23 cellular contexts compared by ENCODE assay signal in genomic region chr9:136049451-136050265, GRCh38. TPM values are rescaled to one million over a fixed set of nuclear protein-coding genes. Genes with fewer than 3 reads are reported as not detected.
DNase-seq lines count a peak whose midpoint lies in the region; ATAC-seq, FAIRE-seq and TF ChIP-seq lines count a peak whose summit lies in the region.
"Had no signal": no experiment of that assay in that cellular context is flagged by ENCODE, and none has a peak within 500 bp of the region (broad histone marks: within the 10 kb centered on the region; RNA-seq: fewer than 3 reads in every experiment).

No MANE protein-coding gene starts in this region.

- no peak for TF ChIP-seq POLR2A in HepG2 (IDR thresholded peaks at IDR 0.05; ENCODE audit: insufficient read depth in 1 of 2, low read depth in 2 of 2, low read length in 2 of 2)

- POLR2A ChIA-PET in RWPE1 (lab: Yijun Ruan, JAX; ENCODE audit: low non-redundant PET) (no interaction called here), HepG2 (lab: Yijun Ruan, JAX) (no interaction called here)
- POLR2A ChIA-PET in CD4-positive, alpha-beta T cell (lab: Charles Lee), result no interaction called here

- ATAC-seq in HepG2, result no peak
- no peak for ATAC-seq in CD4-positive, alpha-beta T cell (ENCODE audit: poor library complexity)
- ATAC-seq: activated CD4-positive, alpha-beta T cell treated with anti-CD3 and anti-CD28 coated beads for 36 hours; activated naive CD4-positive, alpha-beta T cell treated with anti-CD3 and anti-CD28 coated beads, Interleukin-2, amount 50 U/mL, for 72 hours had no signal

- H3K4me3 ChIP-seq in HepG2 (replicated peaks in 1 of 3; ENCODE audit: insufficient read depth in 1 of 3, low read depth in 2 of 3, low read length in 3 of 3), result no peak overlapping the region

- H2AFZ ChIP-seq in HepG2 (ENCODE audit: low read length), result no peak overlapping the region

- in situ Hi-C loops in HepG2 (cut with HindIII; ENCODE audit: extremely low pct_ligation_motif_present, low pct_unique_long_range_greater_than_20kb), result no loop called here

- H3K4me1 Mint-ChIP-seq in activated naive CD8-positive, alpha-beta T cell (ENCODE audit: low read depth), result peaks cover 5% of the 10 kb centered on the region
- peaks cover 7% of the 10 kb centered on the region for H3K4me1 Mint-ChIP-seq in activated naive CD8-positive, alpha-beta T cell treated with anti-CD3 and anti-CD28 coated beads for 36 hours
- peaks cover 6% of the 10 kb centered on the region for H3K4me1 Mint-ChIP-seq in type B pancreatic cell (ENCODE audit: unreplicated experiment)
- H3K4me1 Mint-ChIP-seq in CD4-positive, alpha-beta T cell (ENCODE audit: low read depth), result peaks cover 11% of the 10 kb centered on the region

- H3K9ac ChIP-seq in HepG2 (ENCODE audit: insufficient read depth, low read depth, low read length), result no peak overlapping the region

- peaks cover 25% of the 10 kb centered on the region for H3K4me1 ChIP-seq in HepG2 (ENCODE audit: insufficient read depth, low read length)

- no peaks in the 10 kb centered on the region for H3K9me3 ChIP-seq in HepG2 (ENCODE audit: low read length)
- H3K9me3 ChIP-seq in CD4-positive, alpha-beta T cell (ENCODE audit: control insufficient read depth, low read length), result no peaks in the 10 kb centered on the region
- H3K9me3 ChIP-seq: Caco-2, SJCRH30, tibial artery had no signal

- DNase-seq in activated naive CD8-positive, alpha-beta T cell treated with anti-CD3 and anti-CD28 coated beads for 36 hours, result no peak
- DNase-seq in RWPE1 (ENCODE audit: low spot score), result no peak
- DNase-seq in HepG2 (ENCODE audit: low spot score), result no peak
- DNase-seq in type B pancreatic cell (ENCODE audit: extremely low spot score, unreplicated experiment), result peak; percentile 67
- DNase-seq in hypothalamus (lab: John Stamatoyannopoulos, UW), result no peak
- DNase-seq in GOT3 (lab: John Stamatoyannopoulos, UW), result no peak
- no peak for DNase-seq in CD4-positive, alpha-beta T cell
- DNase-seq: activated CD4-positive, alpha-beta T cell treated with anti-CD3 and anti-CD28 coated beads for 36 hours; Caco-2; central memory CD4-positive, alpha-beta T cell; foreskin fibroblast; Kasumi-1; NCI-H1417 treated with DMSO at 0.1 percent for 48 hours; SJCRH30; stimulated activated CD4-positive, alpha-beta T cell treated with anti-CD3 and anti-CD28 coated beads, Interleukin-2, amount 100 ng/mL, for 48 hours; stimulated activated CD8-positive, alpha-beta memory T cell treated with anti-CD3 and anti-CD28 coated beads, Interleukin-4, amount 100 ng/mL, for 48 hours; T-helper 9 cell had no signal

- no peak for TF ChIP-seq EP300 in HepG2 (IDR thresholded peaks at IDR 0.05; ENCODE audit: low read depth in 2 of 2, low read length in 2 of 2)
- TF ChIP-seq EP300 in HepG2 (CRISPR knock-in tag; IDR thresholded peaks at IDR 0.05; ENCODE audit: borderline replicate concordance), result no peak

- H3K27ac Mint-ChIP-seq in activated naive CD8-positive, alpha-beta T cell, result no peak overlapping the region
- no peak overlapping the region for H3K27ac Mint-ChIP-seq in activated naive CD8-positive, alpha-beta T cell treated with anti-CD3 and anti-CD28 coated beads for 36 hours
- H3K27ac Mint-ChIP-seq in type B pancreatic cell, result no peak overlapping the region
- H3K27ac Mint-ChIP-seq in CD4-positive, alpha-beta T cell, result no peak overlapping the region
- H3K27ac Mint-ChIP-seq: activated CD4-positive, alpha-beta T cell treated with anti-CD3 and anti-CD28 coated beads for 36 hours; activated naive CD4-positive, alpha-beta T cell treated with anti-CD3 and anti-CD28 coated beads, Interleukin-2, amount 50 U/mL, for 72 hours had no signal

- intact Hi-C loops in HepG2 (cut with micrococcal nuclease; ENCODE audit: unreplicated experiment), result loop anchor here (5.0 kb wide), 3 partner anchors 37 to 57 kb away; no protein-coding TSS in a partner anchor
- intact Hi-C loops in CD4-positive, alpha-beta T cell (cut with DNase I, micrococcal nuclease), result no loop called here

- no peaks in the 10 kb centered on the region for H3K9me3 Mint-ChIP-seq in activated naive CD8-positive, alpha-beta T cell (ENCODE audit: low read depth)
- H3K9me3 Mint-ChIP-seq in activated naive CD8-positive, alpha-beta T cell treated with anti-CD3 and anti-CD28 coated beads for 36 hours, result no peaks in the 10 kb centered on the region
- H3K9me3 Mint-ChIP-seq in type B pancreatic cell, result no peaks in the 10 kb centered on the region
- H3K9me3 Mint-ChIP-seq in CD4-positive, alpha-beta T cell, result no peaks in the 10 kb centered on the region
- H3K9me3 Mint-ChIP-seq: activated naive CD4-positive, alpha-beta T cell treated with anti-CD3 and anti-CD28 coated beads, Interleukin-2, amount 50 U/mL, for 72 hours; neural crest cell had no signal

- 97% methylated on average over 23 of the region's 65 CpGs for WGBS in HepG2 (ENCODE audit: low lambda C conversion rate)

- CTCF ChIA-PET in RWPE1 (lab: Yijun Ruan, JAX), result interaction anchor here (0.6 kb wide), 2 partner anchors 233 to 263 kb away, joined by 3 to 5 read pairs; no protein-coding TSS in a partner anchor
- CTCF ChIA-PET in HepG2 (lab: Yijun Ruan, JAX; ENCODE audit: low intra/inter-chr PET ratio, low total read pairs), result no interaction called here
- CTCF ChIA-PET in CD4-positive, alpha-beta T cell (lab: Charles Lee), result no interaction called here

- no peak for TF ChIP-seq CTCF in RWPE1 (conservative IDR thresholded peaks at IDR 0.05; ENCODE audit: low read depth)
- TF ChIP-seq CTCF in HepG2 (CRISPR knock-in tag; IDR thresholded peaks at IDR 0.05), result no peak
- TF ChIP-seq CTCF in type B pancreatic cell (conservative IDR thresholded peaks at IDR 0.05), result no peak
- no peak for TF ChIP-seq CTCF in CD4-positive, alpha-beta T cell (IDR thresholded peaks at IDR 0.05)

- peaks cover 3% of the 10 kb centered on the region for H3K27me3 Mint-ChIP-seq in activated naive CD8-positive, alpha-beta T cell
- peaks cover 12% of the 10 kb centered on the region for H3K27me3 Mint-ChIP-seq in activated naive CD8-positive, alpha-beta T cell treated with anti-CD3 and anti-CD28 coated beads for 36 hours
- no peaks in the 10 kb centered on the region for H3K27me3 Mint-ChIP-seq in type B pancreatic cell
- peaks cover 10% of the 10 kb centered on the region for H3K27me3 Mint-ChIP-seq in CD4-positive, alpha-beta T cell

- FAIRE-seq in HepG2 (lab: Jason Lieb, UNC), result no peak
- FAIRE-seq: A204.1 had no signal

- H3K36me3 ChIP-seq in HepG2 (replicated peaks in 1 of 2; ENCODE audit: control insufficient read depth in 1 of 2, insufficient read depth in 2 of 2, low read length in 2 of 2), result peaks cover 14 to 40% of the 10 kb centered on the region in 2 experiments; a peak in 3 of 5 replicates
- H3K36me3 ChIP-seq: SJCRH30 had no signal

- H3K27me3 ChIP-seq in HepG2 (ENCODE audit: control insufficient read depth in 1 of 2, insufficient read depth in 2 of 2, low read length in 2 of 2), result no peaks in the 10 kb centered on the region
- peaks cover 20% of the 10 kb centered on the region for H3K27me3 ChIP-seq in CD4-positive, alpha-beta T cell (ENCODE audit: control insufficient read depth, insufficient read depth, low read length)
- H3K27me3 ChIP-seq: SJCRH30, tibial artery had no signal

- H3K36me3 Mint-ChIP-seq in activated naive CD8-positive, alpha-beta T cell, result no peaks in the 10 kb centered on the region
- no peaks in the 10 kb centered on the region for H3K36me3 Mint-ChIP-seq in activated naive CD8-positive, alpha-beta T cell treated with anti-CD3 and anti-CD28 coated beads for 36 hours
- H3K36me3 Mint-ChIP-seq in type B pancreatic cell, result no peaks in the 10 kb centered on the region
- no peaks in the 10 kb centered on the region for H3K36me3 Mint-ChIP-seq in CD4-positive, alpha-beta T cell (ENCODE audit: low read depth)
- H3K36me3 Mint-ChIP-seq: activated naive CD4-positive, alpha-beta T cell treated with anti-CD3 and anti-CD28 coated beads, Interleukin-2, amount 50 U/mL, for 72 hours had no signal

- H3K79me2 ChIP-seq in HepG2 (ENCODE audit: insufficient read depth, low read length), result peaks cover 24% of the 10 kb centered on the region

- peak overlapping the region; percentile 17 for H3K4me3 Mint-ChIP-seq in activated naive CD8-positive, alpha-beta T cell
- H3K4me3 Mint-ChIP-seq in activated naive CD8-positive, alpha-beta T cell treated with anti-CD3 and anti-CD28 coated beads for 36 hours, result no peak overlapping the region
- peak overlapping the region; percentile 39 for H3K4me3 Mint-ChIP-seq in type B pancreatic cell
- no peak overlapping the region for H3K4me3 Mint-ChIP-seq in CD4-positive, alpha-beta T cell
- H3K4me3 Mint-ChIP-seq: activated CD4-positive, alpha-beta T cell treated with anti-CD3 and anti-CD28 coated beads for 36 hours had no signal

- H3K27ac ChIP-seq in RWPE1, result peak overlapping the region; percentile 99
- no peak overlapping the region for H3K27ac ChIP-seq in HepG2 (ENCODE audit: extremely low read length, insufficient read depth, low read length)
- no peak overlapping the region for H3K27ac ChIP-seq in CD4-positive, alpha-beta T cell (ENCODE audit: low read depth, low read length)
- H3K27ac ChIP-seq: HL-60, SJCRH30, tibial artery had no signal

- H4K20me1 ChIP-seq in HepG2 (ENCODE audit: insufficient read depth, low read length), result peaks cover 18% of the 10 kb centered on the region

- H3K4me2 ChIP-seq in HepG2 (ENCODE audit: low read depth, low read length), result no peak overlapping the region

- BruUV-seq in HepG2 (replicated peaks; lab: Mats Ljungman, UMichigan), result no TSS peak

- TF ChIP-seq RAD21 in HepG2 (CRISPR knock-in tag; IDR thresholded peaks at IDR 0.05), result no peak

RNA-seq across cellular contexts. Expression of gene NACC2, which starts 45.4 kb away (rescaled TPM):
- total RNA-seq in activated naive CD8-positive, alpha-beta T cell treated with anti-CD3 and anti-CD28 coated beads for 36 hours, result 1 to 10 TPM; 5.3 to 5.6 TPM
- total RNA-seq in HepG2 (2016; rRNA removed; fragmentation: Illumina TruSeq; extraction: Trizol), result 10.5 and 12.3 TPM in 2 replicates
- total RNA-seq in HepG2 (2016; cell fraction: cytosol; rRNA removed; fragmentation: Illumina TruSeq; extraction: Trizol; ENCODE audit: low read depth), result 2.1 and 2.2 TPM in 2 replicates
- total RNA-seq in HepG2 (2016; cell fraction: insoluble cytoplasmic fraction; rRNA removed; fragmentation: Illumina TruSeq; extraction: Trizol), result 9.0 and 12.3 TPM in 2 replicates
- 5.3 TPM in 2 replicates for total RNA-seq in HepG2 (2016; cell fraction: membrane; rRNA removed; fragmentation: Illumina TruSeq; extraction: Trizol)
- 8.0 and 9.6 TPM in 2 replicates for total RNA-seq in HepG2 (2016; cell fraction: nucleus; rRNA removed; fragmentation: Illumina TruSeq; extraction: Trizol)
- polyA plus RNA-seq in HepG2 (2011; rRNA removed), result 5.9 and 6.3 TPM in 2 replicates
- 4.1 and 5.8 TPM in 2 replicates for polyA plus RNA-seq in HepG2 (2011; cell fraction: cytosol; rRNA removed)
- polyA plus RNA-seq in HepG2 (2011; cell fraction: nucleus; rRNA removed), result 28.9 and 40.8 TPM in 2 replicates
- polyA plus RNA-seq in HepG2 (2012), result 6.2 and 7.1 TPM in 2 replicates
- polyA plus RNA-seq in HepG2 (2016; cell fraction: cytosol; fragmentation: Illumina TruSeq; extraction: Trizol; ENCODE audit: low read depth), result 0.80 TPM in 2 replicates
- 8.9 and 10.6 TPM in 2 replicates for polyA plus RNA-seq in HepG2 (2016; cell fraction: insoluble cytoplasmic fraction; fragmentation: Illumina TruSeq; extraction: Trizol; ENCODE audit: low read depth)
- polyA plus RNA-seq in HepG2 (2016; cell fraction: membrane; fragmentation: Illumina TruSeq; extraction: Trizol; ENCODE audit: low read depth), result 2.4 and 2.5 TPM in 2 replicates
- 15.3 and 15.7 TPM in 2 replicates for polyA plus RNA-seq in HepG2 (2016; cell fraction: nucleus; fragmentation: Illumina TruSeq; extraction: Trizol; ENCODE audit: insufficient read depth, low read depth)
- polyA minus RNA-seq in HepG2 (2011; rRNA and poly(A)+ RNA removed; ENCODE audit: low replicate concordance), result 14.5 and 16.4 TPM in 2 replicates
- polyA minus RNA-seq in HepG2 (2011; cell fraction: cytosol; rRNA and poly(A)+ RNA removed), result 9.2 and 9.6 TPM in 2 replicates
- 10.6 and 13.4 TPM in 2 replicates for polyA minus RNA-seq in HepG2 (2011; cell fraction: nucleus; rRNA and poly(A)+ RNA removed)
- total RNA-seq in type B pancreatic cell (ENCODE audit: low replicate concordance), result 9.3 and 15.1 TPM in 2 replicates
- 1 to 10 TPM; 2.1 to 2.7 TPM for total RNA-seq in CD4-positive, alpha-beta T cell

Comparison
In these comparisons a context has a peak if more than half of its experiments do, and no peak if none do; other contexts are left out.
1. H3K4me3 Mint-ChIP-seq: peak in activated naive CD8-positive, alpha-beta T cell (single experiment) and type B pancreatic cell (single experiment); none in activated naive CD8-positive, alpha-beta T cell treated with anti-CD3 and anti-CD28 coated beads for 36 hours (single experiment) and CD4-positive, alpha-beta T cell (single experiment).